In genomic region chr4:99868126-99868596, GRCh38 we compare ENCODE assay signal across 12 cellular contexts. TPM values are rescaled to one million over a fixed set of nuclear protein-coding genes. Genes with fewer than 3 reads are reported as not detected.
A peak's percentile ranks its signal among the peaks of the same experiment; 100 is the strongest.
DNase-seq lines count a peak whose midpoint lies in the region; ATAC-seq and TF ChIP-seq lines count a peak whose summit lies in the region.
"Had no signal": no experiment of that assay in that cellular context is flagged by ENCODE, and none has a peak within 500 bp of the region (broad histone marks: within the 10 kb centered on the region; RNA-seq: fewer than 3 reads in every experiment).

No MANE protein-coding gene starts in this region.

- no TSS peak for BruUV-seq in A673 (replicated peaks; lab: Mats Ljungman, UMichigan)

- no peak overlapping the region for H2AFZ ChIP-seq in mesenchymal stem cell (ENCODE audit: low read depth, low read length)

- peak overlapping the region; percentile 53 for H3K9ac ChIP-seq in mesenchymal stem cell (ENCODE audit: low read length)

- no peak overlapping the region for H3K4me2 ChIP-seq in mesenchymal stem cell (ENCODE audit: low read length, poor library complexity, severe bottlenecking)

- no peak overlapping the region for H2BK120ac ChIP-seq in mesenchymal stem cell (ENCODE audit: low read depth, low read length)

- peak; percentile 71 for DNase-seq in EH (ENCODE audit: low read depth)
- DNase-seq in amniotic epithelial cell (ENCODE audit: low read depth) = peak; percentile 70
- peak; percentile 6 for DNase-seq in mesenchymal stem cell
- no peak for DNase-seq in A673 (ENCODE audit: low spot score)
- DNase-seq in erythroblast (lab: John Stamatoyannopoulos, UW) = no peak
- no peak for DNase-seq in ureter (ENCODE audit: low spot score)
- DNase-seq: activated gamma-delta T cell, glutamatergic neuron, SHP77 treated with DMSO at 0.1 percent for 48 hours had no signal

- CTCF ChIA-PET in A673 (lab: Charles Lee) = no interaction called here

- no peak overlapping the region for H3K18ac ChIP-seq in mesenchymal stem cell (ENCODE audit: low read depth in 1 of 2, low read length in 2 of 2)

- H3K4me1 ChIP-seq in mesenchymal stem cell (ENCODE audit: control insufficient read depth, insufficient read depth, low read depth, low read length) (no peaks in the 10 kb centered on the region), A673 (ENCODE audit: insufficient read depth, low read length, poor library complexity, severe bottlenecking) (no peaks in the 10 kb centered on the region)

- H2BK15ac ChIP-seq in mesenchymal stem cell (ENCODE audit: low read depth, poor library complexity, severe bottlenecking) = no peak overlapping the region

- 69% methylated on average over 8 of the region's 8 CpGs for WGBS in mesenchymal stem cell

- H2BK5ac ChIP-seq in mesenchymal stem cell (ENCODE audit: low read depth, low read length, poor library complexity, severe bottlenecking) = no peak overlapping the region

- TF ChIP-seq POLR2A in erythroblast (IDR thresholded peaks at IDR 0.05; ENCODE audit: low read length) = no peak

- H3K9me3 ChIP-seq in mesenchymal stem cell (ENCODE audit: control insufficient read depth, low read length) (no peaks in the 10 kb centered on the region), A673 (ENCODE audit: low read depth, low read length, poor library complexity, severe bottlenecking) (no peaks in the 10 kb centered on the region)

- no peak overlapping the region for H3K14ac ChIP-seq in mesenchymal stem cell (ENCODE audit: low read length in 2 of 2)

- H4K8ac ChIP-seq in mesenchymal stem cell (ENCODE audit: low read length) = no peak overlapping the region

- H3K36me3 ChIP-seq in mesenchymal stem cell (ENCODE audit: control insufficient read depth in 1 of 2, insufficient read depth in 2 of 2, low read depth in 1 of 2, low read length in 2 of 2) = no peaks in the 10 kb centered on the region
- no peaks in the 10 kb centered on the region for H3K36me3 ChIP-seq in A673 (ENCODE audit: insufficient read depth, low read length, poor library complexity, severe bottlenecking)

- TF ChIP-seq CTCF in A673 (conservative IDR thresholded peaks at IDR 0.05; ENCODE audit: low read depth, low read length) = no peak

- intact Hi-C loops in A673 (cut with micrococcal nuclease; ENCODE audit: unreplicated experiment) = no loop called here

- ATAC-seq in HG02610 (IDR thresholded peaks at IDR 0.05; ENCODE audit: unreplicated experiment) = peak; percentile 91
- ATAC-seq in HG03139 (IDR thresholded peaks at IDR 0.05; ENCODE audit: unreplicated experiment) = no peak

- H3K4ac ChIP-seq in mesenchymal stem cell (ENCODE audit: low read depth in 1 of 2, low read length in 2 of 2) = no peak overlapping the region

- H2AK5ac ChIP-seq in mesenchymal stem cell (ENCODE audit: low read length, severe bottlenecking) = no peak overlapping the region

- POLR2A ChIA-PET in A673 (lab: Charles Lee; ENCODE audit: low non-redundant PET) = no interaction called here

- H3K27me3 ChIP-seq in mesenchymal stem cell (ENCODE audit: control insufficient read depth in 1 of 2, insufficient read depth in 1 of 2, low read length in 2 of 2) (no peaks in the 10 kb centered on the region), A673 (replicated peaks; ENCODE audit: insufficient read depth, low read depth, low read length, poor library complexity) (peaks cover 25% of the 10 kb centered on the region)

- no peak overlapping the region for H3K27ac ChIP-seq in mesenchymal stem cell (ENCODE audit: low read length, poor library complexity, severe bottlenecking)
- no peak overlapping the region for H3K27ac ChIP-seq in A673 (ENCODE audit: low read depth, low read length, poor library complexity, severe bottlenecking)

- H3K4me3 ChIP-seq in mesenchymal stem cell (ENCODE audit: insufficient read depth in 1 of 2, low read depth in 1 of 2, low read length in 2 of 2) (peak overlapping the region in 1 of 2 experiments; percentile 21), A673 (ENCODE audit: low read depth, low read length, poor library complexity, severe bottlenecking) (no peak overlapping the region)

- no peaks in the 10 kb centered on the region for H3K79me1 ChIP-seq in mesenchymal stem cell (replicated peaks; ENCODE audit: low read length, poor library complexity, severe bottlenecking)

- H3K23ac ChIP-seq in mesenchymal stem cell (ENCODE audit: low read length in 2 of 2) = no peak overlapping the region

- no peak overlapping the region for H4K91ac ChIP-seq in mesenchymal stem cell (ENCODE audit: low read length)

- no peak overlapping the region for H2BK12ac ChIP-seq in mesenchymal stem cell (ENCODE audit: low read length in 2 of 2)

RNA-seq across cellular contexts. Expression of gene LAMTOR3, which starts 26.1 kb away (rescaled TPM):
- polyA plus RNA-seq in mesenchymal stem cell (2013, experiment 1 of 2) = 47.9 TPM
- 50.4 TPM for polyA plus RNA-seq in mesenchymal stem cell (2013, experiment 2 of 2)
- total RNA-seq in A673 (2021) = 26.7 and 31.6 TPM in 2 replicates
- 48.2 TPM for total RNA-seq in ureter

RNA-seq across cellular contexts. Expression of gene DAPP1, which starts 51.5 kb away (rescaled TPM):
- polyA plus RNA-seq in mesenchymal stem cell (2013, experiment 1 of 2) = not detected
- not detected for polyA plus RNA-seq in mesenchymal stem cell (2013, experiment 2 of 2)
- total RNA-seq in A673 (2021) (not detected in 2 replicates), ureter (25.3 TPM)
- total RNA-seq: osteocyte had no signal

Comparison
In these comparisons a context has a peak if more than half of its experiments do, and no peak if none do; other contexts are left out.
1. DNase-seq: peak in EH (single experiment), amniotic epithelial cell (single experiment) and mesenchymal stem cell (single experiment); none in A673 (single experiment), erythroblast (0 of 2) and ureter (single experiment).
2. RNA of gene DAPP1, which starts 51.5 kb away (total RNA-seq): 25.3 TPM in ureter (single experiment); not detected in A673; every median in the first group is over 10 times any median in the second.